Comparison of ENCODE assay signal across 8 cellular contexts in genomic region chr1:99969260-99969728, GRCh38. TPM values are rescaled to one million over a fixed set of nuclear protein-coding genes. Genes with fewer than 3 reads are reported as not detected.
DNase-seq lines count a peak whose midpoint lies in the region; ATAC-seq and TF ChIP-seq lines count a peak whose summit lies in the region.

No MANE protein-coding gene starts in this region.

- no peaks in the 10 kb centered on the region for H3K9me3 Mint-ChIP-seq in activated T-cell treated with anti-CD3 and anti-CD28 coated beads, Interleukin-2, amount 50 U/mL, for 4 hours
- H3K9me3 Mint-ChIP-seq in T-cell, result no peaks in the 10 kb centered on the region

- peak in 1 of 2 donors; percentile 2 for ATAC-seq in activated T-cell treated with anti-CD3 and anti-CD28 coated beads, Interleukin-2, amount 50 U/mL, for 4 hours
- ATAC-seq in HG03045 (IDR thresholded peaks at IDR 0.05; ENCODE audit: unreplicated experiment) (peak; percentile 7), T-cell (replicated peaks in 1 of 4) (peak in 1 of 4 experiments; percentile 4), HG02678 (IDR thresholded peaks at IDR 0.05; ENCODE audit: unreplicated experiment) (no peak)

- H3K36me3 Mint-ChIP-seq in activated T-cell treated with anti-CD3 and anti-CD28 coated beads, Interleukin-2, amount 50 U/mL, for 4 hours (ENCODE audit: insufficient read depth), result no peaks in the 10 kb centered on the region
- peaks cover 4% of the 10 kb centered on the region for H3K36me3 Mint-ChIP-seq in T-cell

- DNase-seq in activated T-cell treated with anti-CD3 and anti-CD28 coated beads, Interleukin-2, amount 50 U/mL, for 4 hours, result no peak
- no peak for DNase-seq in activated T-cell treated with anti-CD3 and anti-CD28 coated beads, Interleukin-2, amount 50 U/mL, for 1 hour
- DNase-seq in T-cell, result peak in 4 of 34 experiments; percentile 2 to 24 (median 3)
- peak; percentile 17 for DNase-seq in germinal center (ENCODE audit: low spot score)
- no peak for DNase-seq in retinal pigment epithelial cell (ENCODE audit: low read depth)
- no peak for DNase-seq in ecto neural progenitor cell (ENCODE audit: low spot score)

- CTCF ChIA-PET in T-cell (lab: Charles Lee), result no interaction called here

- peak overlapping the region; percentile 89 for H3K4me3 ChIP-seq in retinal pigment epithelial cell (ENCODE audit: low read length)

- H3K27ac Mint-ChIP-seq in T-cell, result peak overlapping the region; percentile 85 to 91

- peak overlapping the region; percentile 100 for H3K4me3 Mint-ChIP-seq in activated T-cell treated with anti-CD3 and anti-CD28 coated beads, Interleukin-2, amount 50 U/mL, for 4 hours
- peak overlapping the region; percentile 93 to 100 (median 99) for H3K4me3 Mint-ChIP-seq in T-cell

- no peak for TF ChIP-seq CTCF in retinal pigment epithelial cell (conservative IDR thresholded peaks at IDR 0.05; ENCODE audit: low read depth, low read length)

- POLR2A ChIA-PET in T-cell (lab: Charles Lee), result interaction anchor here (0.6 to 1.5 kb wide), 5 partner anchors 30 to 184 kb away, joined by 3 to 8 read pairs (median 3); a partner anchor contains a TSS

- no peaks in the 10 kb centered on the region for H3K27me3 Mint-ChIP-seq in activated T-cell treated with anti-CD3 and anti-CD28 coated beads, Interleukin-2, amount 50 U/mL, for 4 hours (ENCODE audit: low read depth)
- H3K27me3 Mint-ChIP-seq in T-cell, result no peaks in the 10 kb centered on the region

- peaks cover 33% of the 10 kb centered on the region for H3K4me1 Mint-ChIP-seq in activated T-cell treated with anti-CD3 and anti-CD28 coated beads, Interleukin-2, amount 50 U/mL, for 4 hours (ENCODE audit: low read depth)
- peaks cover 37 to 44% (median 42%) of the 10 kb centered on the region in 3 donors for H3K4me1 Mint-ChIP-seq in T-cell

RNA-seq across cellular contexts. Expression of gene SLC35A3, which starts 0.5 kb away (rescaled TPM):
- total RNA-seq in activated T-cell treated with anti-CD3 and anti-CD28 coated beads, Interleukin-2, amount 50 U/mL, for 4 hours, result 10 to 100 TPM; 14.0 to 18.5 (median 16.9) TPM
- 10 to 100 TPM; 21.5 to 31.8 (median 24.5) TPM for total RNA-seq in T-cell
